In the genomic region with DNA sequence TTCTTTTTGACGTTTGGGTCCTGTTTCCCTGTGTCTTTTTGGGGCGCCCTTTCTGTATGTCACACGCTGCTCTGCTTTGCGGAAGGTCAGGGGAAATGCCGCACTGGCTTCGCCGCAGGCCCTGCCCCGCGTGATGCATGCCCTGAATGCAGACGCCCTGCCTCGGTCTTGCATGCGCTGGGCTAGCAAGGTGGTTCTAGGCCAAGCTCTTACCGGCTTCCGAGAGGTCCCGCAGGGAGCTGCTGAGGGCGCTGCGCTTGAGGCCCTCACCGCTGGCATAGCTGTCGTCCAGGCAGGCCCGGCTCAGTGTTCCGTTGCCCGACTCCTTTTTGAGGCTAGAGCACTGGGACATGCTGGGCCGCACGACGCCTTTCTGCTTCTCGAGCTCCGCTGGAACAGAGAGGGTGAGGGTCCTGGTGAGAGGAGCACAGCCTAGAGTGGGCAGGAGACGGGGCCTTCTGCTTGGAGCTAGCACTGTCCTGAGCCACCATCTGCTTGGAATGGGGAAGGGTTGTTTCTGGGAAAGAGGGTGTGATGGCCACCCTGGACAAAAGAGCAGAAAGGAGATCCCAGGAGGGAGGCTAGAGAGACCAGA, we compare ENCODE assay signal across 24 cellular contexts.
A peak's percentile ranks its signal among the peaks of the same experiment; 100 is the strongest.
DNase-seq lines count a peak whose midpoint lies in the region; ATAC-seq, FAIRE-seq and TF ChIP-seq lines count a peak whose summit lies in the region.
"Had no signal": no experiment of that assay in that cellular context is flagged by ENCODE, and none has a peak within 500 bp of the region (broad histone marks: within the 10 kb centered on the region; RNA-seq: fewer than 3 reads in every experiment).

No MANE protein-coding gene starts in this region.

- DNase-seq in Right ventricle myocardium inferior (ENCODE audit: missing footprints) (peak; percentile 27), cardiac septum (ENCODE audit: low spot score) (no peak), T-helper 17 cell (no peak), H1 (ENCODE audit: low read depth in 1 of 2, low spot score in 2 of 2) (no peak), progenitor cell of endocrine pancreas (ENCODE audit: low spot score, unreplicated experiment) (no peak), KG1 (lab: John Stamatoyannopoulos, UW) (no peak), hippocampal formation (lab: John Stamatoyannopoulos, UW) (no peak)
- DNase-seq in effector CD4-positive, alpha-beta T cell: no peak
- DNase-seq: DMS53, GDM1, Karpas-422, MV-4-11, NCI-H1105 treated with DMSO at 0.1 percent for 48 hours, NCI-H2029 treated with DMSO at 0.1 percent for 48 hours, NCI-H345, NCI-H524, NCI-H82 had no signal

- H3K27ac Mint-ChIP-seq in T-helper 17 cell: peak overlapping the region; percentile 21
- peak overlapping the region; percentile 56 for H3K27ac Mint-ChIP-seq in progenitor cell of endocrine pancreas
- H3K27ac Mint-ChIP-seq: GM23338 had no signal

- H2BK12ac ChIP-seq in H1 (ENCODE audit: low read depth, low read length): no peak overlapping the region

- no peak overlapping the region for H3K9ac ChIP-seq in H1 (replicated peaks in 1 of 4; ENCODE audit: extremely low read depth in 1 of 4, low read depth in 3 of 4, low read length in 3 of 4)

- H2BK15ac ChIP-seq in H1 (ENCODE audit: low read length): no peak overlapping the region

- POLR2A ChIA-PET in H1 (lab: Charles Lee; ENCODE audit: partially characterized antibody): interaction anchor here (2.0 kb wide), 1 partner anchor 12 kb away, joined by 4 read pairs; no protein-coding TSS in a partner anchor

- H3K23ac ChIP-seq in H1 (ENCODE audit: insufficient read length): no peak overlapping the region

- no peak for ATAC-seq in Right ventricle myocardium inferior
- no peak for ATAC-seq in T-helper 17 cell
- ATAC-seq: HCT116, Panc1 had no signal

- H2BK120ac ChIP-seq in H1 (replicated peaks; ENCODE audit: low read depth, low read length): no peak overlapping the region

- CTCF ChIA-PET in H1 (lab: Charles Lee; ENCODE audit: partially characterized antibody): interaction anchor here (0.7 to 2.5 kb wide), 11 partner anchors 7 to 407 kb away, joined by 3 to 15 read pairs (median 3); no protein-coding TSS in a partner anchor

- H3K36me3 Mint-ChIP-seq in T-helper 17 cell (ENCODE audit: low read depth) (peaks cover 4% of the 10 kb centered on the region), progenitor cell of endocrine pancreas (ENCODE audit: insufficient read depth) (peaks cover 16% of the 10 kb centered on the region)

- H3K79me1 ChIP-seq in H1 (ENCODE audit: low read depth, low read length): no peaks in the 10 kb centered on the region; the same call in 1 of the 2 replicates

- TF ChIP-seq RAD21 in H1 (IDR thresholded peaks at IDR 0.05 in 1 of 2, conservative IDR thresholded peaks at IDR 0.05 in 1 of 2; ENCODE audit: low read depth in 2 of 2, low read length in 2 of 2): no peak

- no peak for TF ChIP-seq EP300 in H1 (IDR thresholded peaks at IDR 0.05; ENCODE audit: borderline replicate concordance in 1 of 2, low read depth in 2 of 2, low read length in 2 of 2)

- no peak overlapping the region for H3K4ac ChIP-seq in H1 (replicated peaks; ENCODE audit: insufficient read length, low read depth, low read length)

- no peak overlapping the region for H3K56ac ChIP-seq in H1 (replicated peaks; ENCODE audit: insufficient read length, low read depth, low read length)

- H3K18ac ChIP-seq in H1 (ENCODE audit: extremely low read depth, low read length): no peak overlapping the region

- H3K4me3 Mint-ChIP-seq in T-helper 17 cell (no peak overlapping the region), progenitor cell of endocrine pancreas (ENCODE audit: low read depth) (no peak overlapping the region)
- H3K4me3 Mint-ChIP-seq: GM23338 had no signal

- H3K27ac ChIP-seq in H1 (ENCODE audit: low read depth, low read length): no peak overlapping the region
- H3K27ac ChIP-seq: C4-2B, HL-60 had no signal

- H4K91ac ChIP-seq in H1 (replicated peaks; ENCODE audit: insufficient read length, low read length): no peak overlapping the region

- H2BK5ac ChIP-seq in H1 (ENCODE audit: low read depth, low read length): peak overlapping the region; percentile 39; the same call in 1 of the 2 replicates

- 91% methylated on average over 19 of the region's 28 CpGs; no CpG with 5 or more reads in 1 of the 2 experiments for WGBS in H1 (ENCODE audit: extremely low coverage in 1 of 2, insufficient coverage in 1 of 2, insufficient read length in 1 of 2, insufficient replicate concordance in 2 of 2, low coverage in 1 of 2, low lambda C conversion rate in 2 of 2, missing lambda C conversion rate in 1 of 2), 2 experiments

- H3K27me3 Mint-ChIP-seq in T-helper 17 cell (no peaks in the 10 kb centered on the region), progenitor cell of endocrine pancreas (no peaks in the 10 kb centered on the region)

- H3K23me2 ChIP-seq in H1 (ENCODE audit: low read depth, low read length): no peaks in the 10 kb centered on the region

- no peak for TF ChIP-seq CTCF in H1 (IDR thresholded peaks at IDR 0.05; ENCODE audit: control extremely low read depth in 1 of 3, insufficient read depth in 1 of 3, low read depth in 1 of 3, low read length in 3 of 3)
- no peak for TF ChIP-seq CTCF in progenitor cell of endocrine pancreas (IDR thresholded peaks at IDR 0.05; ENCODE audit: unreplicated experiment)

- H3K36me3 ChIP-seq in H1 (ENCODE audit: control insufficient read depth in 2 of 4, insufficient read depth in 4 of 4, low read length in 3 of 4): peaks cover 6 to 18% (median 11%) of the 10 kb centered on the region in 4 experiments; a peak in 5 of 8 replicates

- H2AFZ ChIP-seq in H1 (ENCODE audit: low read length): no peak overlapping the region
- H2AFZ ChIP-seq: GM23338 had no signal

- H3K9me3 ChIP-seq in T-helper 17 cell (ENCODE audit: control insufficient read depth, low read length, poor library complexity, severe bottlenecking): no peaks in the 10 kb centered on the region
- H3K9me3 ChIP-seq in H1 (ENCODE audit: insufficient read depth in 2 of 2, low read depth in 1 of 2, low read length in 1 of 2): no peaks in the 10 kb centered on the region

- H3K14ac ChIP-seq in H1 (ENCODE audit: insufficient read length): no peak overlapping the region

- H3K4me3 ChIP-seq in H1 (ENCODE audit: extremely low read depth in 1 of 4, insufficient read depth in 2 of 4, low read depth in 3 of 4, low read length in 4 of 4): no peak overlapping the region
- H3K4me3 ChIP-seq: GM23338 had no signal

- FAIRE-seq in H1 (lab: Jason Lieb, UNC): no peak
- FAIRE-seq: A204.1, D721Med had no signal

- no peak overlapping the region for H3K4me2 ChIP-seq in H1 (ENCODE audit: insufficient read depth in 1 of 2, low read depth in 2 of 2, low read length in 2 of 2)
- H3K4me2 ChIP-seq: GM23338 had no signal

- TF ChIP-seq POLR2A in H1 (IDR thresholded peaks at IDR 0.05; ENCODE audit: control extremely low read depth in 1 of 2, low read depth in 2 of 2, low read length in 2 of 2): no peak

- H4K8ac ChIP-seq in H1 (ENCODE audit: extremely low read depth, insufficient read depth, low read length): no peak overlapping the region

- H2AK5ac ChIP-seq in H1 (ENCODE audit: low read depth, low read length): no peak overlapping the region

- no peaks in the 10 kb centered on the region for H3K27me3 ChIP-seq in H1 (replicated peaks in 1 of 4; ENCODE audit: control insufficient read depth in 3 of 4, extremely low read depth in 1 of 4, insufficient read depth in 3 of 4, low read length in 3 of 4)

- no peaks in the 10 kb centered on the region for H3K9me3 Mint-ChIP-seq in progenitor cell of endocrine pancreas (ENCODE audit: low read depth)
- H3K9me3 Mint-ChIP-seq: GM23338 had no signal

- H3K4me1 ChIP-seq in H1 (replicated peaks in 1 of 4; ENCODE audit: control insufficient read depth in 3 of 4, insufficient read depth in 4 of 4, low read length in 3 of 4): no peaks in the 10 kb centered on the region

- peaks cover 3% of the 10 kb centered on the region for H3K4me1 Mint-ChIP-seq in T-helper 17 cell
- H3K4me1 Mint-ChIP-seq in progenitor cell of endocrine pancreas (ENCODE audit: low read depth): no peaks in the 10 kb centered on the region

- H2BK20ac ChIP-seq in H1 (ENCODE audit: low read length): no peak overlapping the region

- H4K20me1 ChIP-seq in H1 (replicated peaks in 1 of 2; ENCODE audit: control insufficient read depth in 1 of 2, insufficient read depth in 2 of 2, low read length in 2 of 2): peaks cover 2 to 4% of the 10 kb centered on the region in 2 experiments

- intact Hi-C loops in Right ventricle myocardium inferior (cut with DNase I) (no loop called here), cardiac septum (cut with DNase I) (no loop called here)

- no peak overlapping the region for H4K5ac ChIP-seq in H1 (ENCODE audit: insufficient read length, low read depth, low read length)

- H3K79me2 ChIP-seq in H1 (ENCODE audit: control insufficient read depth in 1 of 2, insufficient read depth in 2 of 2, low read length in 2 of 2): no peaks in the 10 kb centered on the region

TF ChIP-seq in H1, 55 proteins besides CTCF, POLR2A, EP300 and RAD21 (continues in another document):
- no peak for TF ChIP-seq SP4 (IDR thresholded peaks at IDR 0.05; ENCODE audit: low read length)
